In the genomic region with DNA sequence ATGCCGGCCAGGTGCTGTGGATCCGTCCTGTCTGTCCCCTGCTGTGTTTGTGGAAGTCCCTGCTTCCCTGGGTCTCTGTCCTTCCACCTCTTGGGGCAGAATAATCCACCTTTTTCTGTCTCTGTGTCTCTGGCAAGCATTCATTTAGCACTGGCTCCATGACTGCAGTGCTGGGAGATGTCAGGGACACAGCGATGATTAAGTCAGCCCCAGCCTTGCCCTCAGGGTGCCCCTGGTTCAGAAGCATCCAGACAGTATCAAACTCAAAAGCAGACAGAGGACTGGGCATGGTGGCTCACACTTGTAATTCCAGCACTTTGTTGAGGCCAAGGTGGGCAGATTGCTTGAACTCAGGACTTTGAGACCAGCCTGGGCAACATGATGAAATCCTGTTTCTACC, we compare ENCODE assay signal across 26 cellular contexts. TPM values are rescaled to one million over a fixed set of nuclear protein-coding genes. Genes with fewer than 3 reads are reported as not detected.
"Had no signal": no experiment of that assay in that cellular context is flagged by ENCODE, and none has a peak within 500 bp of the region (broad histone marks: within the 10 kb centered on the region; RNA-seq: fewer than 3 reads in every experiment).

No MANE protein-coding gene starts in this region.

- H3K4me3 ChIP-seq: K562, SJCRH30 had no signal

- FAIRE-seq: K562 had no signal

- DNase-seq: Kasumi-1, MV-4-11, NCI-H1092, NCI-H1105 treated with DMSO at 0.1 percent for 48 hours, NCI-H1417 treated with DMSO at 0.1 percent for 48 hours, NCI-H146, NCI-H1694 treated with DMSO at 0.1 percent for 48 hours, NCI-H1930, NCI-H2081, NCI-H2107, NCI-H2227 treated with DMSO at 0.1 percent for 48 hours, NCI-H524, NCI-H69, NCI-H774, PC-3, SHP77 treated with DMSO at 0.1 percent for 48 hours, SJCRH30 had no signal

- H3K4me2 ChIP-seq: KMS-11 had no signal

- H3K27ac ChIP-seq: KMS-11, SJCRH30 had no signal

- H3K9ac ChIP-seq: KMS-11 had no signal

- H3K36me3 ChIP-seq: SJCRH30 had no signal

- ATAC-seq: K562, Panc1, PC-3, Right ventricle myocardium inferior, SK-N-SH treated with all-trans-retinoic acid at 6 μM for 48 hours had no signal

- H3K9me3 ChIP-seq: SJCRH30 had no signal

- H3K27me3 ChIP-seq: SJCRH30 had no signal

RNA-seq across cellular contexts. Expression of a gene that starts 1.5 kb away (rescaled TPM):
- total RNA-seq: HT1080, MCF 10A, NCI-H460, OCI-LY7, PC-3, Right ventricle myocardium inferior had no signal

RNA-seq across cellular contexts. Expression of a gene that starts 24.7 kb away (rescaled TPM):
- total RNA-seq: HT1080 had no signal
